In genomic region chr11:62395885-62396778, GRCh38 we compare ENCODE assay signal across 28 cellular contexts. TPM values are rescaled to one million over a fixed set of nuclear protein-coding genes. Genes with fewer than 3 reads are reported as not detected.
DNase-seq lines count a peak whose midpoint lies in the region; ATAC-seq and TF ChIP-seq lines count a peak whose summit lies in the region.
"Had no signal": no experiment of that assay in that cellular context is flagged by ENCODE, and none has a peak within 500 bp of the region (broad histone marks: within the 10 kb centered on the region; RNA-seq: fewer than 3 reads in every experiment).

No MANE protein-coding gene starts in this region.

- no peaks in the 10 kb centered on the region for H3K27me3 ChIP-seq in right atrium auricular region
- H3K27me3 ChIP-seq in esophagus (ENCODE audit: control insufficient read depth in 1 of 2, insufficient read depth in 2 of 2, low read length in 2 of 2): no peaks in the 10 kb centered on the region
- H3K27me3 ChIP-seq in parathyroid adenoma (ENCODE audit: control insufficient read depth, insufficient read depth, low read length): no peaks in the 10 kb centered on the region
- H3K27me3 ChIP-seq in vagina: no peaks in the 10 kb centered on the region
- H3K27me3 ChIP-seq: Peyer's patch had no signal

- H3K36me3 ChIP-seq in right atrium auricular region (no peaks in the 10 kb centered on the region), esophagus (ENCODE audit: control insufficient read depth in 2 of 2, insufficient read depth in 2 of 2, low read length in 1 of 2) (no peaks in the 10 kb centered on the region), parathyroid adenoma (ENCODE audit: control insufficient read depth, insufficient read depth, low read length) (no peaks in the 10 kb centered on the region), vagina (no peaks in the 10 kb centered on the region)
- H3K36me3 ChIP-seq: Peyer's patch had no signal

- TF ChIP-seq CTCF in right atrium auricular region (IDR thresholded peaks at IDR 0.05) (no peak), parathyroid adenoma (IDR thresholded peaks at IDR 0.05) (no peak), vagina (IDR thresholded peaks at IDR 0.05) (no peak)

- DNase-seq in right atrium auricular region (ENCODE audit: low spot score): no peak
- DNase-seq in cardiac septum (ENCODE audit: low spot score): no peak
- DNase-seq in vagina (ENCODE audit: extremely low spot score in 2 of 2): no peak
- no peak for DNase-seq in CD1c-positive myeloid dendritic cell (ENCODE audit: extremely low spot score)
- no peak for DNase-seq in GF-D8 (lab: John Stamatoyannopoulos, UW)
- DNase-seq: 8988T; activated CD4-positive, alpha-beta memory T cell treated with anti-CD3 and anti-CD28 coated beads, Interleukin-2, amount 10 ng/mL, durations not matched to agents 7 days and 5 days; activated CD4-positive, CD25-positive, alpha-beta regulatory T cell; activated T-cell treated with anti-CD3 and anti-CD28 coated beads, Interleukin-2, amount 50 U/mL, for 1 hour; amniotic stem cell; central memory CD4-positive, alpha-beta T cell; effector CD4-positive, alpha-beta T cell; EL; NCI-H1092; NCI-H2081; stimulated activated CD4-positive, alpha-beta T cell treated with anti-CD3 and anti-CD28 coated beads, Interleukin-4, amount 100 ng/mL, for 1 hour; stimulated activated naive CD8-positive, alpha-beta T cell treated with anti-CD3 and anti-CD28 coated beads, Interleukin-15, amount 100 ng/mL, for 72 hours had no signal

- H3K79me2 ChIP-seq in parathyroid adenoma: no peaks in the 10 kb centered on the region

- ATAC-seq in HG03432 (IDR thresholded peaks at IDR 0.05; ENCODE audit: unreplicated experiment): no peak

- H3K4me2 ChIP-seq in parathyroid adenoma (ENCODE audit: low read length): peak overlapping the region; percentile 13

- H3K4me3 ChIP-seq in right atrium auricular region (no peak overlapping the region), esophagus (ENCODE audit: low read depth in 1 of 2, low read length in 2 of 2) (no peak overlapping the region), parathyroid adenoma (ENCODE audit: low read depth, low read length) (no peak overlapping the region), vagina (no peak overlapping the region)

- 71 to 77% methylated on average over 12 of the region's 12 CpGs for WGBS in esophagus, 2 donors

- peak overlapping the region; percentile 9 to 37 for H3K27ac ChIP-seq in right atrium auricular region
- peak overlapping the region; percentile 69 to 70 for H3K27ac ChIP-seq in esophagus (ENCODE audit: low read depth in 2 of 2, low read length in 1 of 2)
- H3K27ac ChIP-seq in parathyroid adenoma: no peak overlapping the region
- H3K27ac ChIP-seq in vagina: peak overlapping the region; percentile 75

- H3K4me1 ChIP-seq in right atrium auricular region: peaks cover 0 to 58% of the 10 kb centered on the region in 2 donors
- H3K4me1 ChIP-seq in esophagus (ENCODE audit: control insufficient read depth in 2 of 2, insufficient read depth in 2 of 2, low read length in 1 of 2): peaks cover 15 to 36% of the 10 kb centered on the region in 2 donors
- H3K4me1 ChIP-seq in parathyroid adenoma: peaks cover 8% of the 10 kb centered on the region
- H3K4me1 ChIP-seq in vagina: peaks cover 77% of the 10 kb centered on the region

- no peak overlapping the region for H3K9ac ChIP-seq in parathyroid adenoma

- no peaks in the 10 kb centered on the region for H3K9me3 ChIP-seq in right atrium auricular region
- H3K9me3 ChIP-seq in esophagus (ENCODE audit: control insufficient read depth in 2 of 2, insufficient read depth in 1 of 2, low read depth in 1 of 2, low read length in 1 of 2): no peaks in the 10 kb centered on the region
- no peaks in the 10 kb centered on the region for H3K9me3 ChIP-seq in parathyroid adenoma (ENCODE audit: control insufficient read depth, low read length)
- H3K9me3 ChIP-seq in vagina: no peaks in the 10 kb centered on the region
- H3K9me3 ChIP-seq: Peyer's patch had no signal

- intact Hi-C loops in cardiac septum (cut with DNase I): loop anchor here (5.0 kb wide), 3 partner anchors 106 to 466 kb away; no protein-coding TSS in a partner anchor
- intact Hi-C loops in vagina (cut with DNase I): loop anchor here (10.0 kb wide), 1 partner anchor 309 kb away; the partner anchor contains the start of genes BSCL2 and GNG3

- no peak for TF ChIP-seq POLR2A in vagina (IDR thresholded peaks at IDR 0.05)

- peak overlapping the region; percentile 46 for H2AFZ ChIP-seq in parathyroid adenoma

RNA-seq across cellular contexts. Expression of gene SCGB1A1, which starts 22.7 kb away (rescaled TPM):
- not detected for total RNA-seq in right atrium auricular region
- not detected for total RNA-seq in cardiac septum
- 1 to 10 TPM; 4.8 to 5.5 TPM for polyA plus RNA-seq in esophagus
- total RNA-seq in vagina: not detected
- total RNA-seq: activated CD4-positive, alpha-beta memory T cell treated with anti-CD3 and anti-CD28 coated beads, Interleukin-2, amount 10 ng/mL, durations not matched to agents 7 days and 5 days; glomerular endothelial cell; HT1080; LHCN-M2; natural killer cell treated with Interleukin-12 subunit alpha and Interleukin-12 subunit beta and Interleukin-15 and Interleukin-18, amount 100 ng/mL, for 72 hours; Peyer's patch; posterior vena cava; SK-MEL-5; skeletal muscle tissue had no signal

RNA-seq across cellular contexts. Expression of gene ASRGL1, which starts 58.9 kb away (rescaled TPM):
- total RNA-seq in right atrium auricular region (1 to 10 TPM in 1 of 2 donors, under 1 TPM in 1; 0.74 to 7.0 TPM), cardiac septum (9.2 TPM), vagina (5.6 TPM)
- 1 to 10 TPM in 1 of 2 donors, under 1 TPM in 1; 0.45 to 1.3 TPM for polyA plus RNA-seq in esophagus
- total RNA-seq: LHCN-M2 had no signal
